Comparison of ENCODE assay signal across 20 cellular contexts in genomic region chr22:48653929-48654328, GRCh38.
DNase-seq lines count a peak whose midpoint lies in the region; ATAC-seq and TF ChIP-seq lines count a peak whose summit lies in the region.
"Had no signal": no experiment of that assay in that cellular context is flagged by ENCODE, and none has a peak within 500 bp of the region (broad histone marks: within the 10 kb centered on the region; RNA-seq: fewer than 3 reads in every experiment).

No MANE protein-coding gene starts in this region.

- H3K4me3 ChIP-seq in right cardiac atrium (ENCODE audit: low read length) = no peak overlapping the region
- no peak overlapping the region for H3K4me3 ChIP-seq in aorta (ENCODE audit: low read length in 2 of 2)
- no peak overlapping the region for H3K4me3 ChIP-seq in right lobe of liver
- H3K4me3 ChIP-seq: A549; BLaER1 treated with 17β-estradiol and CSF1 and Interleukin-3, amounts not matched to agents 10 nM and 100 nM; GM23248 had no signal

- H3K27me3 ChIP-seq in right cardiac atrium (ENCODE audit: control insufficient read depth, insufficient read depth) (no peaks in the 10 kb centered on the region), aorta (ENCODE audit: control insufficient read depth in 1 of 2, insufficient read depth in 2 of 2, low read length in 1 of 2) (no peaks in the 10 kb centered on the region), right lobe of liver (no peaks in the 10 kb centered on the region)
- H3K27me3 ChIP-seq: BE2C; BLaER1 treated with 17β-estradiol and CSF1 and Interleukin-3, amounts not matched to agents 10 nM and 100 nM had no signal

- TF ChIP-seq CTCF in right lobe of liver (IDR thresholded peaks at IDR 0.05) = no peak

- no peak for TF ChIP-seq POLR2A in right lobe of liver (IDR thresholded peaks at IDR 0.05)

- no peaks in the 10 kb centered on the region for H3K4me1 ChIP-seq in right cardiac atrium (ENCODE audit: control insufficient read depth, insufficient read depth, low read length)
- H3K4me1 ChIP-seq in aorta (ENCODE audit: control insufficient read depth in 1 of 2, insufficient read depth in 2 of 2, low read length in 2 of 2) = no peaks in the 10 kb centered on the region
- no peaks in the 10 kb centered on the region for H3K4me1 ChIP-seq in right lobe of liver
- H3K4me1 ChIP-seq: A549, BE2C had no signal

- DNase-seq in right cardiac atrium (peak in 2 of 3 donors; percentile 22 to 61), left ventricle myocardium superior (no peak), substantia nigra (lab: John Stamatoyannopoulos, UW) (no peak), aorta (no peak), NOMO-1 treated with dmso at 0.1 percent for 144 hours (lab: John Stamatoyannopoulos, UW; ENCODE audit: unreplicated experiment) (no peak), right lobe of liver (no peak)
- DNase-seq: 8988T; ACHN; AML-193; BE2C; CD4-positive, alpha-beta T cell; CD8-positive, alpha-beta memory T cell; DMS53; DMS79 treated with DMSO at 0.1 percent for 48 hours; GF-D8; H7; HCEC 1CT had no signal

- H3K27ac ChIP-seq in right cardiac atrium (ENCODE audit: low read length) = no peak overlapping the region
- peak overlapping the region; percentile 35 for H3K27ac ChIP-seq in substantia nigra (ENCODE audit: low read depth, low read length, poor library complexity, severe bottlenecking)
- no peak overlapping the region for H3K27ac ChIP-seq in aorta (ENCODE audit: low read depth in 1 of 2, low read length in 2 of 2)
- no peak overlapping the region for H3K27ac ChIP-seq in right lobe of liver
- H3K27ac ChIP-seq: A549; BLaER1 treated with 17β-estradiol and CSF1 and Interleukin-3, amounts not matched to agents 10 nM and 100 nM; GM23248 had no signal

- no peaks in the 10 kb centered on the region for H3K9me3 ChIP-seq in right cardiac atrium (ENCODE audit: control insufficient read depth, low read length)
- no peaks in the 10 kb centered on the region for H3K9me3 ChIP-seq in aorta (ENCODE audit: control insufficient read depth, low read length)
- no peaks in the 10 kb centered on the region for H3K9me3 ChIP-seq in right lobe of liver
- H3K9me3 ChIP-seq: A549 had no signal

- ATAC-seq in right cardiac atrium = peak in 1 of 2 donors; percentile 20
- no peak for ATAC-seq in left ventricle myocardium superior
- peak; percentile 55 for ATAC-seq in aorta (ENCODE audit: low FRiP score)
- ATAC-seq in right lobe of liver = no peak
- ATAC-seq: A549 had no signal

- intact Hi-C loops in right cardiac atrium (cut with DNase I) = no loop called here
- intact Hi-C loops in left ventricle myocardium superior (cut with micrococcal nuclease) = no loop called here
- intact Hi-C loops in aorta (cut with DNase I) = no loop called here
- intact Hi-C loops in right lobe of liver (cut with DNase I) = no loop called here

- H3K36me3 ChIP-seq in aorta (ENCODE audit: control insufficient read depth in 1 of 2, insufficient read depth in 2 of 2, low read length in 1 of 2) (no peaks in the 10 kb centered on the region), right lobe of liver (no peaks in the 10 kb centered on the region)
- H3K36me3 ChIP-seq: BE2C; BLaER1 treated with 17β-estradiol and CSF1 and Interleukin-3, amounts not matched to agents 10 nM and 100 nM had no signal

- WGBS in right cardiac atrium = 78% methylated on average over 18 of the region's 18 CpGs
- 83 to 88% methylated on average over 14 to 18 of the region's 18 CpGs for WGBS in aorta, 2 donors
- WGBS in right lobe of liver (ENCODE audit: insufficient coverage, low coverage, low lambda C conversion rate, missing lambda C conversion rate) = 62% methylated on average over 10 of the region's 18 CpGs

Comparison
In these comparisons a context has a peak if more than half of its experiments do, and no peak if none do; other contexts are left out.
1. DNase-seq: peak in right cardiac atrium (2 of 3); none in left ventricle myocardium superior (single experiment), substantia nigra (0 of 49), aorta (0 of 2), NOMO-1 treated with dmso at 0.1 percent for 144 hours (single experiment) and right lobe of liver (0 of 3).